In genomic region chr19:51108066-51108804, GRCh38 we compare ENCODE assay signal across 1 cellular context.
TF ChIP-seq lines count a peak whose summit lies in the region.

Gene CTU1, minus strand, starts transcription at chr19:51108409. Its CDS starts 3,840 bp downstream, at chr19:51104569.

TF ChIP-seq in HepG2, 621 proteins besides CTCF, POLR2A, EP300 and RAD21 (continued from another document and continues in another):
- peak; percentile 50; the same call in 1 of the 2 replicates for TF ChIP-seq ARID5B (CRISPR knock-in tag; IDR thresholded peaks at IDR 0.05)
- peak; percentile 95 for TF ChIP-seq MAZ (IDR thresholded peaks at IDR 0.05; ENCODE audit: borderline replicate concordance, low read depth, low read length)
- no peak for TF ChIP-seq MAZ (CRISPR knock-in tag; IDR thresholded peaks at IDR 0.05; ENCODE audit: low read depth)
- no peak for TF ChIP-seq TCF7 (IDR thresholded peaks at IDR 0.05; ENCODE audit: low read depth)
- TF ChIP-seq WIZ (CRISPR knock-in tag; IDR thresholded peaks at IDR 0.05), result no peak
- TF ChIP-seq SRY (CRISPR knock-in tag; IDR thresholded peaks at IDR 0.05), result peak; percentile 35; the same call in 1 of the 2 replicates
- no peak for TF ChIP-seq ZKSCAN8 (CRISPR knock-in tag; IDR thresholded peaks at IDR 0.05; ENCODE audit: borderline replicate concordance)
- no peak for TF ChIP-seq SNRNP70 (IDR thresholded peaks at IDR 0.05; ENCODE audit: low read depth, low read length)
- no peak for TF ChIP-seq MAFK (conservative IDR thresholded peaks at IDR 0.05 in 1 of 2, IDR thresholded peaks at IDR 0.05 in 1 of 2; ENCODE audit: low read length in 2 of 2)
- 0 out of 2 replicates have a peak, but pooled peaks have one; percentile 20 for TF ChIP-seq KLF6 (CRISPR knock-in tag; IDR thresholded peaks at IDR 0.05)
- no peak for TF ChIP-seq SIX4 (CRISPR knock-in tag; IDR thresholded peaks at IDR 0.05)
- TF ChIP-seq MEIS1 (CRISPR knock-in tag; IDR thresholded peaks at IDR 0.05; ENCODE audit: borderline replicate concordance), result 0 out of 2 replicates have a peak, but pooled peaks have one; percentile 25
- TF ChIP-seq KDM5B (CRISPR knock-in tag; IDR thresholded peaks at IDR 0.05; ENCODE audit: borderline replicate concordance), result no peak
- TF ChIP-seq YEATS4 (CRISPR knock-in tag; IDR thresholded peaks at IDR 0.05; ENCODE audit: borderline replicate concordance), result peak; percentile 88; the same call in 1 of the 2 replicates
- TF ChIP-seq ETV5 (CRISPR knock-in tag; IDR thresholded peaks at IDR 0.05; ENCODE audit: borderline replicate concordance), result peak; percentile 90
- peak; percentile 70; the same call in 1 of the 2 replicates for TF ChIP-seq ZNF335 (CRISPR knock-in tag; IDR thresholded peaks at IDR 0.05)
- no peak for TF ChIP-seq CSRNP1 (CRISPR knock-in tag; IDR thresholded peaks at IDR 0.05)
- no peak for TF ChIP-seq IKZF1 (IDR thresholded peaks at IDR 0.05)
- TF ChIP-seq SYNCRIP (IDR thresholded peaks at IDR 0.05; ENCODE audit: insufficient read depth, low read depth, low read length), result no peak
- no peak for TF ChIP-seq RAD51 (IDR thresholded peaks at IDR 0.05; ENCODE audit: borderline replicate concordance)
- TF ChIP-seq NAIF1 (CRISPR knock-in tag; IDR thresholded peaks at IDR 0.05; ENCODE audit: borderline replicate concordance), result no peak
- TF ChIP-seq NR2C2 (CRISPR knock-in tag; IDR thresholded peaks at IDR 0.05; ENCODE audit: borderline replicate concordance), result peak; percentile 94
- no peak for TF ChIP-seq PAWR (CRISPR knock-in tag; IDR thresholded peaks at IDR 0.05; ENCODE audit: borderline replicate concordance)
- TF ChIP-seq ISX (CRISPR knock-in tag; conservative IDR thresholded peaks at IDR 0.05), result no peak
- no peak for TF ChIP-seq ETS1 (CRISPR knock-in tag; IDR thresholded peaks at IDR 0.05)
- TF ChIP-seq THAP7 (CRISPR knock-in tag; IDR thresholded peaks at IDR 0.05), result no peak
- TF ChIP-seq ZFY (CRISPR knock-in tag; IDR thresholded peaks at IDR 0.05), result peak; percentile 95
- no peak for TF ChIP-seq JARID2 (CRISPR knock-in tag; IDR thresholded peaks at IDR 0.05; ENCODE audit: insufficient replicate concordance)
- peak; percentile 77; the same call in 1 of the 2 replicates for TF ChIP-seq ELK4 (CRISPR knock-in tag; IDR thresholded peaks at IDR 0.05; ENCODE audit: borderline replicate concordance)
- no peak for TF ChIP-seq FOXO4 (CRISPR knock-in tag; conservative IDR thresholded peaks at IDR 0.05)
- no peak for TF ChIP-seq BHLHE40 (IDR thresholded peaks at IDR 0.05; ENCODE audit: low read length)
- no peak for TF ChIP-seq ZNF17 (CRISPR knock-in tag; IDR thresholded peaks at IDR 0.05)
- no peak for TF ChIP-seq AKNA (CRISPR knock-in tag; IDR thresholded peaks at IDR 0.05; ENCODE audit: borderline replicate concordance)
- TF ChIP-seq ZNF512 (CRISPR knock-in tag; IDR thresholded peaks at IDR 0.05), result no peak
- no peak for TF ChIP-seq ZNF136 (CRISPR knock-in tag; IDR thresholded peaks at IDR 0.05; ENCODE audit: low read depth)
- 0 out of 2 replicates have a peak, but pooled peaks have one; percentile 14 for TF ChIP-seq TFDP2 (CRISPR knock-in tag; IDR thresholded peaks at IDR 0.05)
- 0 out of 2 replicates have a peak, but pooled peaks have one; percentile 36 for TF ChIP-seq IKZF5 (CRISPR knock-in tag; IDR thresholded peaks at IDR 0.05)
- TF ChIP-seq PAX8 (CRISPR knock-in tag; IDR thresholded peaks at IDR 0.05; ENCODE audit: borderline replicate concordance), result no peak
- no peak for TF ChIP-seq ZBTB1 (CRISPR knock-in tag; IDR thresholded peaks at IDR 0.05; ENCODE audit: borderline replicate concordance)
- no peak for TF ChIP-seq TRIM24 (CRISPR knock-in tag; IDR thresholded peaks at IDR 0.05)
- no peak; the same call in 1 of the 2 replicates for TF ChIP-seq KMT2B (CRISPR knock-in tag; IDR thresholded peaks at IDR 0.05)
